Comparison of ENCODE assay signal across 8 cellular contexts in genomic region chr1:168135116-168135981, GRCh38. TPM values are rescaled to one million over a fixed set of nuclear protein-coding genes. Genes with fewer than 3 reads are reported as not detected.
DNase-seq lines count a peak whose midpoint lies in the region; ATAC-seq and TF ChIP-seq lines count a peak whose summit lies in the region.

No MANE protein-coding gene starts in this region.

- POLR2A ChIA-PET in PC-9 (lab: Charles Lee; ENCODE audit: unreplicated experiment): interaction anchor here (0.7 to 0.9 kb wide), 2 partner anchors 19 to 195 kb away, joined by 4 to 6 read pairs; no protein-coding TSS in a partner anchor

- no peak overlapping the region for H3K27ac Mint-ChIP-seq in GM23338

- H3K9me2 ChIP-seq in GM23338 (ENCODE audit: insufficient read depth) (no peaks in the 10 kb centered on the region), PC-9 (ENCODE audit: insufficient read depth) (no peaks in the 10 kb centered on the region)

- CTCF ChIA-PET in PC-9 (lab: Charles Lee): interaction anchor here (1.3 kb wide), 1 partner anchor 162 kb away, joined by 3 read pairs; no protein-coding TSS in a partner anchor

- H3K4me2 ChIP-seq in GM23338 (peak overlapping the region; percentile 99), PC-9 (peak overlapping the region; percentile 93), fibroblast of lung (ENCODE audit: extremely low read depth, insufficient read depth, low read length) (peak overlapping the region; percentile 93)

- H3K9me3 ChIP-seq in PC-9 (ENCODE audit: insufficient read depth, low read depth): no peaks in the 10 kb centered on the region
- no peaks in the 10 kb centered on the region for H3K9me3 ChIP-seq in fibroblast of lung (ENCODE audit: control insufficient read depth, insufficient read depth, low read depth, low read length)

- peak overlapping the region; percentile 98 for H2AFZ ChIP-seq in GM23338
- H2AFZ ChIP-seq in PC-9: peak overlapping the region; percentile 97
- H2AFZ ChIP-seq in fibroblast of lung (ENCODE audit: low read length): peak overlapping the region; percentile 81

- intact Hi-C loops in PC-9 (cut with micrococcal nuclease; ENCODE audit: unreplicated experiment): loop anchor here (5.0 kb wide), 2 partner anchors 53 to 187 kb away; no protein-coding TSS in a partner anchor
- intact Hi-C loops in sciatic nerve (cut with DNase I): no loop called here

- H3K36me3 Mint-ChIP-seq in GM23338 (ENCODE audit: low read depth): peaks cover 4% of the 10 kb centered on the region; the same call in 1 of the 3 replicates

- TF ChIP-seq CTCF in GM23338 (conservative IDR thresholded peaks at IDR 0.05; ENCODE audit: low read depth in 2 of 2) (no peak), PC-9 (conservative IDR thresholded peaks at IDR 0.05) (no peak), fibroblast of lung (conservative IDR thresholded peaks at IDR 0.05 in 1 of 2, IDR thresholded peaks at IDR 0.05 in 1 of 2; ENCODE audit: low read depth in 1 of 2, low read length in 2 of 2) (no peak)

- ATAC-seq in GM23338: peak; percentile 30
- ATAC-seq in sciatic nerve: peak; percentile 16
- ATAC-seq in HG02610 (IDR thresholded peaks at IDR 0.05; ENCODE audit: unreplicated experiment): no peak

- peaks cover 27% of the 10 kb centered on the region for H3K4me1 ChIP-seq in GM23338 (ENCODE audit: insufficient read depth)
- H3K4me1 ChIP-seq in PC-9 (replicated peaks; ENCODE audit: insufficient read depth): peaks cover 20% of the 10 kb centered on the region
- H3K4me1 ChIP-seq in fibroblast of lung (ENCODE audit: control insufficient read depth, extremely low read depth, insufficient read depth, low read length): peaks cover 9% of the 10 kb centered on the region

- BruUV-seq in PC-9 (replicated peaks; lab: Mats Ljungman, UMichigan): TSS peak; percentile 40

- no peak overlapping the region for H3K27ac ChIP-seq in GM23338 (ENCODE audit: low read depth)
- no peak overlapping the region for H3K27ac ChIP-seq in PC-9
- H3K27ac ChIP-seq in fibroblast of lung (ENCODE audit: insufficient read depth, low read length): peak overlapping the region; percentile 44

- no peaks in the 10 kb centered on the region for H3K36me3 ChIP-seq in GM23338 (ENCODE audit: insufficient read depth)
- no peaks in the 10 kb centered on the region for H3K36me3 ChIP-seq in PC-9 (ENCODE audit: low read depth)
- no peaks in the 10 kb centered on the region for H3K36me3 ChIP-seq in fibroblast of lung (ENCODE audit: control insufficient read depth, insufficient read depth, low read length)

- H4K20me1 ChIP-seq in GM23338 (replicated peaks; ENCODE audit: insufficient read depth) (peaks cover 12% of the 10 kb centered on the region; the same call in 1 of the 2 replicates), PC-9 (ENCODE audit: insufficient read depth) (no peaks in the 10 kb centered on the region), fibroblast of lung (ENCODE audit: control insufficient read depth, extremely low read depth, insufficient read depth, low read length) (no peaks in the 10 kb centered on the region)

- H3K4me1 Mint-ChIP-seq in GM23338: peaks cover 32% of the 10 kb centered on the region

- peak overlapping the region; percentile 95 for H3K4me3 Mint-ChIP-seq in GM23338

- DNase-seq in GM23338 (ENCODE audit: low spot score) (peak; percentile 58), PC-9 (no peak), fibroblast of lung (ENCODE audit: low read depth in 2 of 2) (peak in 1 of 2 donors; percentile 26), sciatic nerve (ENCODE audit: low spot score) (no peak), DMS 273 treated with DMSO at 0.1 percent for 48 hours (lab: John Stamatoyannopoulos, UW) (no peak), cerebellar cortex (ENCODE audit: low spot score) (no peak), amniotic stem cell (lab: John Stamatoyannopoulos, UW) (no peak)

- H3F3A ChIP-seq in GM23338 (replicated peaks; ENCODE audit: low read depth) (no peaks in the 10 kb centered on the region), PC-9 (ENCODE audit: insufficient read depth, low read depth) (peaks cover 17% of the 10 kb centered on the region; the same call in 1 of the 2 replicates)

- H3K79me2 ChIP-seq in GM23338 (replicated peaks; ENCODE audit: insufficient read depth) (peaks cover 19% of the 10 kb centered on the region), PC-9 (ENCODE audit: low read depth) (no peaks in the 10 kb centered on the region), fibroblast of lung (ENCODE audit: control insufficient read depth, insufficient read depth, low read length) (no peaks in the 10 kb centered on the region)

- peak overlapping the region; percentile 77 for H3K4me3 ChIP-seq in GM23338
- peak overlapping the region; percentile 74 for H3K4me3 ChIP-seq in PC-9
- peak overlapping the region; percentile 69 to 87 (median 75) for H3K4me3 ChIP-seq in fibroblast of lung (replicated peaks in 1 of 4; ENCODE audit: control extremely low read depth in 1 of 4, insufficient read depth in 1 of 4, low read depth in 3 of 4, low read length in 4 of 4)

- peaks cover 17% of the 10 kb centered on the region for H3K27me3 Mint-ChIP-seq in GM23338 (ENCODE audit: insufficient read depth, low read depth, poor library complexity)

- H3K9ac ChIP-seq in fibroblast of lung (ENCODE audit: insufficient read depth, low read length): no peak overlapping the region

- no peaks in the 10 kb centered on the region; the same call in 2 of the 3 replicates for H3K9me3 Mint-ChIP-seq in GM23338

- H3K27me3 ChIP-seq in GM23338 (ENCODE audit: insufficient read depth) (peaks cover 35% of the 10 kb centered on the region), PC-9 (ENCODE audit: insufficient read depth, low read depth) (no peaks in the 10 kb centered on the region), fibroblast of lung (ENCODE audit: control insufficient read depth, insufficient read depth, low read length) (no peaks in the 10 kb centered on the region)

TF ChIP-seq in GM23338, 12 proteins besides CTCF, POLR2A, EP300 and RAD21:
- TF ChIP-seq EZH2 (IDR thresholded peaks at IDR 0.05; ENCODE audit: low read depth, unreplicated experiment) (peak; percentile 7), EZH2phosphoT487 (IDR thresholded peaks at IDR 0.05; ENCODE audit: unreplicated experiment) (no peak)

RNA-seq across cellular contexts. Expression of gene GPR161, which starts 1.4 kb away (rescaled TPM):
- total RNA-seq in GM23338 (2014; rRNA removed; shearing (Covaris generic)): 11.6 and 13.6 TPM in 2 replicates
- polyA plus RNA-seq in GM23338 (2016; fragmentation: Nextera tagmentation; extraction: Ambion mirVana): 6.7 and 7.9 TPM in 2 replicates
- 6.0 and 6.7 TPM in 2 replicates for total RNA-seq in PC-9 (2021)
- 14.9 and 18.7 TPM in 2 replicates for total RNA-seq in fibroblast of lung
- polyA plus RNA-seq in fibroblast of lung: 10.2 and 12.5 TPM in 2 replicates
- 11.5 and 11.8 TPM in 2 replicates for polyA plus RNA-seq in fibroblast of lung (2012)
- polyA minus RNA-seq in fibroblast of lung (ENCODE audit: low replicate concordance): 150 and 154 TPM in 2 replicates
- total RNA-seq in sciatic nerve: 10.7 TPM

RNA-seq across cellular contexts. Expression of gene TIPRL, which starts 43.4 kb away (rescaled TPM):
- 15.9 and 17.1 TPM in 2 replicates for total RNA-seq in GM23338 (2014; rRNA removed; shearing (Covaris generic))
- polyA plus RNA-seq in GM23338 (2016; fragmentation: Nextera tagmentation; extraction: Ambion mirVana): 32.0 and 32.8 TPM in 2 replicates
- total RNA-seq in PC-9 (2021): 34.1 and 47.7 TPM in 2 replicates
- 29.0 and 34.7 TPM in 2 replicates for total RNA-seq in fibroblast of lung
- 40.9 and 42.9 TPM in 2 replicates for polyA plus RNA-seq in fibroblast of lung
- polyA plus RNA-seq in fibroblast of lung (2012): 27.8 and 32.4 TPM in 2 replicates
- 2.9 and 5.1 TPM in 2 replicates for polyA minus RNA-seq in fibroblast of lung (ENCODE audit: low replicate concordance)
- total RNA-seq in sciatic nerve: 24.3 TPM
